Comparison of ENCODE assay signal across 21 cellular contexts in the genomic region with DNA sequence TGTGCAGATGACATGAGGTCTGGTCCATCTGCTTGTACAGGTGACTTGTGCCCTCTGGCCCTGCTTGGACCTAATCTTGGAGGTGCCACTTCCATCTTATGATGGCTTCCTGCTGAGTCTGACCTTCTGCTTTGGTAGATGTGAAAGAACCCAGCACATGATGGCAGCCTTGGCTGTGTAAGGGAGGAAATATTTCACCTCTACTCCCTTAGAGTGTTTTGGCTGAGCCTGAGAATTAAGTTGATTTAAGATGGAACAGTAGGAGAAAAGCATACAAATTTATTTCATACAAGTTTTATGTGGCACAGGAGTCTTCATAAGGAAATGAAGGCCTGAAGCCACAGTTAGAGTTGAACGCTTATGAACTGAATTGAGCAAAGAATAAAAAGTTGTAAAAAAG. TPM values are rescaled to one million over a fixed set of nuclear protein-coding genes. Genes with fewer than 3 reads are reported as not detected.
A peak's percentile ranks its signal among the peaks of the same experiment; 100 is the strongest.
DNase-seq lines count a peak whose midpoint lies in the region; ATAC-seq, FAIRE-seq and TF ChIP-seq lines count a peak whose summit lies in the region.
"Had no signal": no experiment of that assay in that cellular context is flagged by ENCODE, and none has a peak within 500 bp of the region (broad histone marks: within the 10 kb centered on the region; RNA-seq: fewer than 3 reads in every experiment).

No MANE protein-coding gene starts in this region.

- H3K79me2 ChIP-seq in HepG2 (ENCODE audit: insufficient read depth, low read length), result no peaks in the 10 kb centered on the region

- H3K4me1 Mint-ChIP-seq in nephron, result peaks cover 23% of the 10 kb centered on the region
- peaks cover 2% of the 10 kb centered on the region for H3K4me1 Mint-ChIP-seq in activated T-cell treated with anti-CD3 and anti-CD28 coated beads, Interleukin-2, amount 50 U/mL, for 24 hours (ENCODE audit: low read depth)

- TF ChIP-seq POLR2A in HepG2 (IDR thresholded peaks at IDR 0.05; ENCODE audit: insufficient read depth in 1 of 2, low read depth in 2 of 2, low read length in 2 of 2) (no peak), right lobe of liver (IDR thresholded peaks at IDR 0.05) (no peak)

- no peak overlapping the region for H3K4me3 Mint-ChIP-seq in nephron
- H3K4me3 Mint-ChIP-seq in activated T-cell treated with anti-CD3 and anti-CD28 coated beads, Interleukin-2, amount 50 U/mL, for 24 hours, result no peak overlapping the region
- H3K4me3 Mint-ChIP-seq: CD4-positive, alpha-beta T cell; HFFc6 had no signal

- H3K27ac ChIP-seq in HepG2 (ENCODE audit: extremely low read length, insufficient read depth, low read length) (no peak overlapping the region), right lobe of liver (no peak overlapping the region)
- H3K27ac ChIP-seq: 22Rv1, A549, C4-2B, GM23248 had no signal

- no TSS peak for BruUV-seq in HepG2 (replicated peaks; lab: Mats Ljungman, UMichigan)

- no peak overlapping the region for H3K9ac ChIP-seq in HepG2 (ENCODE audit: insufficient read depth, low read depth, low read length)
- H3K9ac ChIP-seq: GM23248 had no signal

- no peaks in the 10 kb centered on the region for H3K9me3 Mint-ChIP-seq in nephron
- no peaks in the 10 kb centered on the region for H3K9me3 Mint-ChIP-seq in activated T-cell treated with anti-CD3 and anti-CD28 coated beads, Interleukin-2, amount 50 U/mL, for 24 hours
- H3K9me3 Mint-ChIP-seq: CD4-positive, alpha-beta T cell; HFFc6 had no signal

- no peaks in the 10 kb centered on the region for H3K36me3 Mint-ChIP-seq in nephron (ENCODE audit: low read depth)
- H3K36me3 Mint-ChIP-seq in activated T-cell treated with anti-CD3 and anti-CD28 coated beads, Interleukin-2, amount 50 U/mL, for 24 hours (ENCODE audit: low read depth), result no peaks in the 10 kb centered on the region

- in situ Hi-C loops in HepG2 (cut with HindIII; ENCODE audit: extremely low pct_ligation_motif_present, low pct_unique_long_range_greater_than_20kb), result no loop called here

- whole genome bisulfite sequencing in HepG2 (ENCODE audit: low lambda C conversion rate), result 95% methylated on average over 1 of the region's 1 CpG
- 78% methylated on average over 1 of the region's 1 CpG for WGBS in right lobe of liver (ENCODE audit: insufficient coverage, low coverage, low lambda C conversion rate, missing lambda C conversion rate)

- peaks cover 24% of the 10 kb centered on the region for H3K27me3 Mint-ChIP-seq in nephron (ENCODE audit: low read depth)
- no peaks in the 10 kb centered on the region for H3K27me3 Mint-ChIP-seq in activated T-cell treated with anti-CD3 and anti-CD28 coated beads, Interleukin-2, amount 50 U/mL, for 24 hours

- DNase-seq in HepG2 (ENCODE audit: low spot score), result no peak
- DNase-seq in right lobe of liver, result no peak
- no peak for DNase-seq in urothelium cell line (ENCODE audit: low spot score)
- no peak for DNase-seq in germinal center (ENCODE audit: low spot score)
- DNase-seq in NCI-H2227 treated with DMSO at 0.1 percent for 48 hours (lab: John Stamatoyannopoulos, UW), result no peak
- no peak for DNase-seq in activated T-cell treated with anti-CD3 and anti-CD28 coated beads, Interleukin-2, amount 50 U/mL, for 24 hours
- DNase-seq: AML-193; Caco-2; CD4-positive, alpha-beta T cell; DMS79; GDM1; GM23248; HFFc6 had no signal

- no peak for TF ChIP-seq RAD21 in HepG2 (CRISPR knock-in tag; IDR thresholded peaks at IDR 0.05)

- H3K4me2 ChIP-seq in HepG2 (ENCODE audit: low read depth, low read length), result no peak overlapping the region
- H3K4me2 ChIP-seq: A549 had no signal

- CTCF ChIA-PET in HepG2 (lab: Yijun Ruan, JAX; ENCODE audit: low intra/inter-chr PET ratio, low total read pairs), result no interaction called here

- TF ChIP-seq CTCF in HepG2 (CRISPR knock-in tag; IDR thresholded peaks at IDR 0.05) (no peak), right lobe of liver (IDR thresholded peaks at IDR 0.05) (no peak), nephron (IDR thresholded peaks at IDR 0.05; ENCODE audit: unreplicated experiment in 3 of 3) (no peak)

- H3K4me3 ChIP-seq in HepG2 (replicated peaks in 1 of 3; ENCODE audit: insufficient read depth in 1 of 3, low read depth in 2 of 3, low read length in 3 of 3) (no peak overlapping the region), right lobe of liver (no peak overlapping the region)
- H3K4me3 ChIP-seq: A549, GM23248 had no signal

- H4K20me1 ChIP-seq in HepG2 (ENCODE audit: insufficient read depth, low read length), result no peaks in the 10 kb centered on the region

- H3K27ac Mint-ChIP-seq in nephron, result peak overlapping the region; percentile 43 to 86 (median 49)
- no peak overlapping the region for H3K27ac Mint-ChIP-seq in activated T-cell treated with anti-CD3 and anti-CD28 coated beads, Interleukin-2, amount 50 U/mL, for 24 hours
- H3K27ac Mint-ChIP-seq: CD4-positive, alpha-beta T cell; HFFc6 had no signal

- intact Hi-C loops in HepG2 (cut with micrococcal nuclease; ENCODE audit: unreplicated experiment) (loop anchor here (5.0 kb wide), 1 partner anchor 131 kb away; no protein-coding TSS in a partner anchor), right lobe of liver (cut with DNase I) (no loop called here)

- H3K36me3 ChIP-seq in HepG2 (replicated peaks in 1 of 2; ENCODE audit: control insufficient read depth in 1 of 2, insufficient read depth in 2 of 2, low read length in 2 of 2) (no peaks in the 10 kb centered on the region), right lobe of liver (no peaks in the 10 kb centered on the region)

- POLR2A ChIA-PET in HepG2 (lab: Yijun Ruan, JAX), result no interaction called here

- H3K9me3 ChIP-seq in HepG2 (ENCODE audit: low read length), result no peaks in the 10 kb centered on the region
- no peaks in the 10 kb centered on the region for H3K9me3 ChIP-seq in right lobe of liver
- H3K9me3 ChIP-seq: A549, Caco-2 had no signal

- ATAC-seq in HepG2, result no peak
- ATAC-seq in right lobe of liver, result no peak
- ATAC-seq: A549 had no signal

- H2AFZ ChIP-seq in HepG2 (ENCODE audit: low read length), result no peak overlapping the region
- H2AFZ ChIP-seq: GM23248 had no signal

- FAIRE-seq in HepG2 (lab: Jason Lieb, UNC) (no peak), urothelium cell line (lab: Jason Lieb, UNC) (peak; percentile 68)
- FAIRE-seq: A549, D721Med, GM12892, GM18507, H54 had no signal

- H3K4me1 ChIP-seq in HepG2 (ENCODE audit: insufficient read depth, low read length) (no peaks in the 10 kb centered on the region), right lobe of liver (no peaks in the 10 kb centered on the region)
- H3K4me1 ChIP-seq: A549, Caco-2 had no signal

- no peak for TF ChIP-seq EP300 in HepG2 (IDR thresholded peaks at IDR 0.05; ENCODE audit: low read depth in 2 of 2, low read length in 2 of 2)
- no peak for TF ChIP-seq EP300 in HepG2 (CRISPR knock-in tag; IDR thresholded peaks at IDR 0.05; ENCODE audit: borderline replicate concordance)

- H3K27me3 ChIP-seq in HepG2 (ENCODE audit: control insufficient read depth in 1 of 2, insufficient read depth in 2 of 2, low read length in 2 of 2) (no peaks in the 10 kb centered on the region; a peak in 1 of 5 replicates), right lobe of liver (no peaks in the 10 kb centered on the region)

RNA-seq across cellular contexts. Expression of gene CDCP1, which starts 27.6 kb away (rescaled TPM):
- 0.14 and 0.18 TPM in 2 replicates for total RNA-seq in HepG2 (2016; rRNA removed; fragmentation: Illumina TruSeq; extraction: Trizol)
- under 0.01 and 0.20 TPM in 2 replicates for total RNA-seq in HepG2 (2016; cell fraction: cytosol; rRNA removed; fragmentation: Illumina TruSeq; extraction: Trizol; ENCODE audit: low read depth)
- total RNA-seq in HepG2 (2016; cell fraction: insoluble cytoplasmic fraction; rRNA removed; fragmentation: Illumina TruSeq; extraction: Trizol), result 0.10 and 0.35 TPM in 2 replicates
- total RNA-seq in HepG2 (2016; cell fraction: membrane; rRNA removed; fragmentation: Illumina TruSeq; extraction: Trizol), result 0.21 and 0.28 TPM in 2 replicates
- total RNA-seq in HepG2 (2016; cell fraction: nucleus; rRNA removed; fragmentation: Illumina TruSeq; extraction: Trizol), result 0.22 and 0.28 TPM in 2 replicates
- 0.11 and 0.16 TPM in 2 replicates for polyA plus RNA-seq in HepG2 (2011; rRNA removed)
- 0.08 and 0.15 TPM in 2 replicates for polyA plus RNA-seq in HepG2 (2011; cell fraction: cytosol; rRNA removed)
- 0.03 and 0.08 TPM in 2 replicates for polyA plus RNA-seq in HepG2 (2011; cell fraction: nucleus; rRNA removed)
- polyA plus RNA-seq in HepG2 (2012), result 0.09 and 0.12 TPM in 2 replicates
- polyA plus RNA-seq in HepG2 (2016; cell fraction: cytosol; fragmentation: Illumina TruSeq; extraction: Trizol; ENCODE audit: low read depth), result 0.03 and 0.06 TPM in 2 replicates
- 0.08 and 0.19 TPM in 2 replicates for polyA plus RNA-seq in HepG2 (2016; cell fraction: insoluble cytoplasmic fraction; fragmentation: Illumina TruSeq; extraction: Trizol; ENCODE audit: low read depth)
- 0.07 and 0.12 TPM in 2 replicates for polyA plus RNA-seq in HepG2 (2016; cell fraction: membrane; fragmentation: Illumina TruSeq; extraction: Trizol; ENCODE audit: low read depth)
- polyA plus RNA-seq in HepG2 (2016; cell fraction: nucleus; fragmentation: Illumina TruSeq; extraction: Trizol; ENCODE audit: insufficient read depth, low read depth), result 0.34 and 0.37 TPM in 2 replicates
- polyA minus RNA-seq in HepG2 (2011; rRNA and poly(A)+ RNA removed; ENCODE audit: low replicate concordance), result 0.42 and 6.4 TPM in 2 replicates
- polyA minus RNA-seq in HepG2 (2011; cell fraction: cytosol; rRNA and poly(A)+ RNA removed), result 0.10 and 0.18 TPM in 2 replicates
- polyA minus RNA-seq in HepG2 (2011; cell fraction: nucleus; rRNA and poly(A)+ RNA removed), result 0.12 and 0.13 TPM in 2 replicates
- 1 to 10 TPM in 1 of 6 experiments, under 1 TPM in 5; 0.31 to 2.7 (median 0.83) TPM for total RNA-seq in right lobe of liver

RNA-seq across cellular contexts. Expression of gene TMEM158, which starts 52.3 kb away (rescaled TPM):
- total RNA-seq in HepG2 (2016; rRNA removed; fragmentation: Illumina TruSeq; extraction: Trizol), result 0.13 TPM in 1 of 2 replicates, not detected in the other
- 0.18 and 0.20 TPM in 2 replicates for total RNA-seq in HepG2 (2016; cell fraction: cytosol; rRNA removed; fragmentation: Illumina TruSeq; extraction: Trizol; ENCODE audit: low read depth)
- 0.09 TPM in 1 of 2 replicates, not detected in the other for total RNA-seq in HepG2 (2016; cell fraction: insoluble cytoplasmic fraction; rRNA removed; fragmentation: Illumina TruSeq; extraction: Trizol)
- 0.38 and 0.59 TPM in 2 replicates for total RNA-seq in HepG2 (2016; cell fraction: membrane; rRNA removed; fragmentation: Illumina TruSeq; extraction: Trizol)
- not detected in 2 replicates for total RNA-seq in HepG2 (2016; cell fraction: nucleus; rRNA removed; fragmentation: Illumina TruSeq; extraction: Trizol)
- polyA plus RNA-seq in HepG2 (2011; rRNA removed), result not detected in 2 replicates
- 0.04 TPM in 1 of 2 replicates, not detected in the other for polyA plus RNA-seq in HepG2 (2011; cell fraction: cytosol; rRNA removed)
- not detected in 2 replicates for polyA plus RNA-seq in HepG2 (2011; cell fraction: nucleus; rRNA removed)
- polyA plus RNA-seq in HepG2 (2012), result not detected in 2 replicates
- 0.44 and 0.54 TPM in 2 replicates for polyA plus RNA-seq in HepG2 (2016; cell fraction: cytosol; fragmentation: Illumina TruSeq; extraction: Trizol; ENCODE audit: low read depth)
- 0.12 and 0.17 TPM in 2 replicates for polyA plus RNA-seq in HepG2 (2016; cell fraction: insoluble cytoplasmic fraction; fragmentation: Illumina TruSeq; extraction: Trizol; ENCODE audit: low read depth)
- polyA plus RNA-seq in HepG2 (2016; cell fraction: membrane; fragmentation: Illumina TruSeq; extraction: Trizol; ENCODE audit: low read depth), result 0.19 and 0.43 TPM in 2 replicates
- not detected in 2 replicates for polyA plus RNA-seq in HepG2 (2016; cell fraction: nucleus; fragmentation: Illumina TruSeq; extraction: Trizol; ENCODE audit: insufficient read depth, low read depth)
- 0.65 TPM in 1 of 2 replicates, not detected in the other for polyA minus RNA-seq in HepG2 (2011; rRNA and poly(A)+ RNA removed; ENCODE audit: low replicate concordance)
- polyA minus RNA-seq in HepG2 (2011; cell fraction: cytosol; rRNA and poly(A)+ RNA removed), result not detected in 2 replicates
- polyA minus RNA-seq in HepG2 (2011; cell fraction: nucleus; rRNA and poly(A)+ RNA removed), result not detected in 2 replicates
- 1 to 10 TPM in 1 of 6 experiments, under 1 TPM in 3, not detected in 2; 0.21 to 1.0 (median 0.57) TPM for total RNA-seq in right lobe of liver
- total RNA-seq: CD4-positive, alpha-beta T cell had no signal
